Comparison of ENCODE assay signal across 11 cellular contexts in the genomic region with DNA sequence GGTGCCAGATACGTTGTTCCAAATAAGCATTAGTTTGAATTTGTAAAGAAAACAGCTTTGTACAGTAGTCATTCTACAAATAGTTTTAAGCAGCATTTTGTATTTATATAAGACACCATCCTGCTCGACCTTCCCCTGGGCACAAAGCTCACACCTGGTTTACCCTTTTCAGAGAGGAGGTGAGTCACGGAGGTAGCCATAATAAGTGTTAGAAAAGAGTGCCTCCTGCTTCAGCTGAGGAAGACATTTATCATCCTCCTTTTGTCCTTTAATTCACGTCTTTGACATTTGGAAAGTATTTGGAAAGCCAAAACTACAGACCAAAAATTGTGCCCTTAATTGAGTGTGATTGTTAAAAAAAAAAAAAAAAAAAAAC. TPM values are rescaled to one million over a fixed set of nuclear protein-coding genes. Genes with fewer than 3 reads are reported as not detected.
DNase-seq lines count a peak whose midpoint lies in the region; ATAC-seq, FAIRE-seq and TF ChIP-seq lines count a peak whose summit lies in the region.
"Had no signal": no experiment of that assay in that cellular context is flagged by ENCODE, and none has a peak within 500 bp of the region (broad histone marks: within the 10 kb centered on the region; RNA-seq: fewer than 3 reads in every experiment).

No MANE protein-coding gene starts in this region.

- no peaks in the 10 kb centered on the region for H3K27me3 ChIP-seq in right atrium auricular region
- no peaks in the 10 kb centered on the region for H3K27me3 ChIP-seq in keratinocyte (ENCODE audit: control insufficient read depth, extremely low read depth, insufficient read depth, low read length)
- no peaks in the 10 kb centered on the region for H3K27me3 ChIP-seq in effector memory CD4-positive, alpha-beta T cell (replicated peaks; ENCODE audit: control insufficient read depth, insufficient read depth, low read length, poor library complexity, severe bottlenecking)
- H3K27me3 ChIP-seq in small intestine (ENCODE audit: control insufficient read depth in 2 of 2, insufficient read depth in 2 of 2, low read length in 2 of 2): no peaks in the 10 kb centered on the region

- no peak for TF ChIP-seq CTCF in right atrium auricular region (IDR thresholded peaks at IDR 0.05)
- TF ChIP-seq CTCF in WTC11 (IDR thresholded peaks at IDR 0.05): no peak
- TF ChIP-seq CTCF in keratinocyte (optimal IDR thresholded peaks at IDR 0.05 in 1 of 3, IDR thresholded peaks at IDR 0.05 in 1 of 3, conservative IDR thresholded peaks at IDR 0.05 in 1 of 3; ENCODE audit: extremely low read depth in 1 of 3, insufficient read depth in 2 of 3, low read length in 3 of 3): no peak

- H3K4me3 ChIP-seq in right atrium auricular region (no peak overlapping the region), keratinocyte (ENCODE audit: control insufficient read depth in 2 of 3, extremely low read depth in 1 of 3, insufficient read depth in 2 of 3, low read depth in 1 of 3, low read length in 3 of 3) (peak overlapping the region in 2 of 3 experiments; percentile 51 to 58), small intestine (ENCODE audit: low read depth in 1 of 2, low read length in 2 of 2) (no peak overlapping the region)
- no peak overlapping the region for H3K4me3 ChIP-seq in effector memory CD4-positive, alpha-beta T cell (ENCODE audit: insufficient read depth, low read depth, low read length, poor library complexity, severe bottlenecking)

- no peak overlapping the region for H3K4me3 Mint-ChIP-seq in WTC11
- H3K4me3 Mint-ChIP-seq: neural crest cell had no signal

- H3K36me3 ChIP-seq in right atrium auricular region: no peaks in the 10 kb centered on the region
- H3K36me3 ChIP-seq in keratinocyte (ENCODE audit: control insufficient read depth in 2 of 2, extremely low read depth in 1 of 2, insufficient read depth in 2 of 2, low read length in 2 of 2): peaks cover 5 to 14% of the 10 kb centered on the region in 2 experiments
- H3K36me3 ChIP-seq in effector memory CD4-positive, alpha-beta T cell (ENCODE audit: control insufficient read depth, insufficient read depth, low read length): peaks cover 4% of the 10 kb centered on the region
- no peaks in the 10 kb centered on the region for H3K36me3 ChIP-seq in small intestine (ENCODE audit: control insufficient read depth in 2 of 2, insufficient read depth in 2 of 2, low read length in 2 of 2)

- DNase-seq in right atrium auricular region (ENCODE audit: low spot score) (peak; percentile 38), cardiac septum (ENCODE audit: low spot score) (no peak), WTC11 (ENCODE audit: low spot score) (no peak), keratinocyte (ENCODE audit: low read depth, low spot score) (no peak), SK-N-DZ (ENCODE audit: low spot score) (no peak), small intestine (no peak)
- no peak for DNase-seq in effector memory CD4-positive, alpha-beta T cell
- DNase-seq: activated naive CD4-positive, alpha-beta T cell; RPMI8226 had no signal

- H3K4me1 ChIP-seq in right atrium auricular region (peaks cover 0 to 52% of the 10 kb centered on the region in 2 donors), keratinocyte (ENCODE audit: control insufficient read depth, extremely low read depth, insufficient read depth, low read length) (peaks cover 45% of the 10 kb centered on the region), small intestine (ENCODE audit: control insufficient read depth in 2 of 2, insufficient read depth in 1 of 2, low read depth in 1 of 2, low read length in 1 of 2) (peaks cover 4 to 15% of the 10 kb centered on the region in 2 donors)
- H3K4me1 ChIP-seq in effector memory CD4-positive, alpha-beta T cell (ENCODE audit: control insufficient read depth, insufficient read depth, low read length, poor library complexity, severe bottlenecking): peaks cover 16% of the 10 kb centered on the region

- no peak overlapping the region for H2AFZ ChIP-seq in keratinocyte (ENCODE audit: control insufficient read depth, low read length)

- peak overlapping the region; percentile 91 for H3K4me2 ChIP-seq in keratinocyte (ENCODE audit: control insufficient read depth, extremely low read depth, insufficient read depth, low read depth, low read length)

- dilution Hi-C loops in keratinocyte (cut with MboI; ENCODE audit: extremely low pct_ligation_motif_present, low sequenced_read_pairs): no loop called here

- peaks cover 20% of the 10 kb centered on the region for H4K20me1 ChIP-seq in keratinocyte (ENCODE audit: control insufficient read depth, extremely low read depth, insufficient read depth, low read length)

- no peak for ATAC-seq in WTC11
- ATAC-seq in GM19463 (IDR thresholded peaks at IDR 0.05; ENCODE audit: unreplicated experiment): no peak

- peaks cover 95% of the 10 kb centered on the region for H3K4me1 Mint-ChIP-seq in WTC11

- H3K9me3 Mint-ChIP-seq in WTC11: no peaks in the 10 kb centered on the region
- H3K9me3 Mint-ChIP-seq: neural crest cell had no signal

- peak overlapping the region; percentile 72 for H3K9ac ChIP-seq in keratinocyte (ENCODE audit: control insufficient read depth, extremely low read depth, insufficient read depth, low read length)

- no peaks in the 10 kb centered on the region for H3K9me3 ChIP-seq in right atrium auricular region
- no peaks in the 10 kb centered on the region for H3K9me3 ChIP-seq in keratinocyte (ENCODE audit: control insufficient read depth, low read depth, low read length)
- H3K9me3 ChIP-seq in effector memory CD4-positive, alpha-beta T cell (ENCODE audit: control insufficient read depth, low read length): no peaks in the 10 kb centered on the region
- H3K9me3 ChIP-seq in small intestine (ENCODE audit: control insufficient read depth, low read depth): no peaks in the 10 kb centered on the region

- peaks cover 44% of the 10 kb centered on the region for H3K36me3 Mint-ChIP-seq in WTC11

- CTCF ChIA-PET in WTC11 (lab: Charles Lee): interaction anchor here (0.7 kb wide), 1 partner anchor 11 kb away, joined by 3 read pairs; no protein-coding TSS in a partner anchor

- peak overlapping the region; percentile 52 to 65 for H3K27ac ChIP-seq in right atrium auricular region
- H3K27ac ChIP-seq in keratinocyte (ENCODE audit: control insufficient read depth, insufficient read depth, low read length): peak overlapping the region; percentile 95
- H3K27ac ChIP-seq in effector memory CD4-positive, alpha-beta T cell (ENCODE audit: insufficient read depth, low read length, poor library complexity, severe bottlenecking): no peak overlapping the region
- H3K27ac ChIP-seq in small intestine (ENCODE audit: low read depth in 1 of 2, low read length in 1 of 2): no peak overlapping the region

- FAIRE-seq in keratinocyte (lab: Jason Lieb, UNC): peak; percentile 39
- FAIRE-seq in small intestine (lab: Jason Lieb, UNC): no peak

- intact Hi-C loops in cardiac septum (cut with DNase I): no loop called here

- H3K79me2 ChIP-seq in keratinocyte (ENCODE audit: control insufficient read depth, insufficient read depth, low read length): peaks cover 99% of the 10 kb centered on the region

- POLR2A ChIA-PET in WTC11 (lab: Charles Lee): interaction anchor here (0.7 to 1.0 kb wide), 2 partner anchors 9 to 10 kb away, joined by 3 read pairs; no protein-coding TSS in a partner anchor

- H3K9me1 ChIP-seq in keratinocyte (ENCODE audit: control insufficient read depth, extremely low read depth, insufficient read depth, low read length): peaks cover 6% of the 10 kb centered on the region

- H3K27ac Mint-ChIP-seq in WTC11: peak overlapping the region; percentile 95

- WGBS in small intestine, 3 donors: 62 to 78% (median 71%) methylated on average over 4 of the region's 4 CpGs

- H3K27me3 Mint-ChIP-seq in WTC11 (ENCODE audit: low read depth): no peaks in the 10 kb centered on the region

TF ChIP-seq in WTC11, 78 proteins besides CTCF, POLR2A, EP300 and RAD21 (continues in another document):
- TF ChIP-seq NR2C2 (CRISPR knock-in tag; IDR thresholded peaks at IDR 0.05) (no peak), FOXP4 (CRISPR knock-in tag; IDR thresholded peaks at IDR 0.05) (no peak), IRF1 (CRISPR knock-in tag; IDR thresholded peaks at IDR 0.05) (no peak), TP53 (CRISPR knock-in tag; IDR thresholded peaks at IDR 0.05) (no peak), ZNF416 (CRISPR knock-in tag; IDR thresholded peaks at IDR 0.05) (no peak)

RNA-seq across cellular contexts. Expression of gene RAB12, which starts 6.8 kb away (rescaled TPM):
- total RNA-seq in right atrium auricular region (10 to 100 TPM; 67.1 to 97.6 TPM), cardiac septum (86.8 TPM), WTC11 (2021) (56.1 to 69.3 TPM (median 58.1 TPM) in 3 replicates)
- polyA plus RNA-seq in keratinocyte (23.7 to 46.4 TPM (median 24.3 TPM) in 3 replicates), small intestine (10 to 100 TPM in 2 of 3 donors, 1 to 10 TPM in 1; 8.9 to 17.7 (median 12.4) TPM)
- 51.4 TPM for polyA plus RNA-seq in keratinocyte (2011; ENCODE audit: low read depth)
- 30.8 and 55.3 TPM in 2 replicates for polyA plus RNA-seq in keratinocyte (2011; cell fraction: cytosol; rRNA removed)
- polyA plus RNA-seq in keratinocyte (2011; cell fraction: nucleus; rRNA removed): 34.4 and 46.0 TPM in 2 replicates
- polyA plus RNA-seq in keratinocyte (2012; ENCODE audit: low replicate concordance): 28.7 and 31.5 TPM in 2 replicates
- 4.4 to 39.7 TPM (median 18.5 TPM) in 3 replicates for polyA minus RNA-seq in keratinocyte
- polyA minus RNA-seq in keratinocyte (2011; cell fraction: cytosol; rRNA and poly(A)+ RNA removed): 29.9 TPM
- 11.4 and 27.6 TPM in 2 replicates for polyA minus RNA-seq in keratinocyte (2011; cell fraction: nucleus; rRNA and poly(A)+ RNA removed)
- 20.0 and 26.3 TPM in 2 replicates for polyA plus RNA-seq in SK-N-DZ (2014; cell fraction: cytosol; rRNA removed)
- 40.8 and 42.2 TPM in 2 replicates for polyA plus RNA-seq in SK-N-DZ (2014; cell fraction: nucleus; rRNA removed)

Comparison
In these comparisons a context has a peak if more than half of its experiments do, and no peak if none do; other contexts are left out.
1. H3K27ac ChIP-seq: peak in right atrium auricular region (2 of 2) and keratinocyte (single experiment); none in effector memory CD4-positive, alpha-beta T cell (single experiment) and small intestine (0 of 2).
2. H3K4me3 ChIP-seq: peak in keratinocyte (2 of 3); none in right atrium auricular region (0 of 2), effector memory CD4-positive, alpha-beta T cell (single experiment) and small intestine (0 of 2).